ENCODE assay signal across 20 cellular contexts in genomic region chr9:12771891-12772290, GRCh38. TPM values are rescaled to one million over a fixed set of nuclear protein-coding genes. Genes with fewer than 3 reads are reported as not detected.
A peak's percentile ranks its signal among the peaks of the same experiment; 100 is the strongest.
DNase-seq lines count a peak whose midpoint lies in the region; TF ChIP-seq lines count a peak whose summit lies in the region.
"Had no signal": no experiment of that assay in that cellular context is flagged by ENCODE, and none has a peak within 500 bp of the region (broad histone marks: within the 10 kb centered on the region; RNA-seq: fewer than 3 reads in every experiment).

No MANE protein-coding gene starts in this region.

- H3F3A ChIP-seq in smooth muscle cell (ENCODE audit: low read depth): peaks cover 5% of the 10 kb centered on the region

- H3K27ac ChIP-seq in smooth muscle cell (ENCODE audit: low read depth): peak overlapping the region; percentile 50
- H3K27ac ChIP-seq in sigmoid colon: no peak overlapping the region
- H3K27ac ChIP-seq in OCI-LY7 (ENCODE audit: low read depth, low read length, poor library complexity, severe bottlenecking): no peak overlapping the region
- H3K27ac ChIP-seq: HL-60, left ventricle myocardium inferior, spleen, tibial nerve had no signal

- POLR2A ChIA-PET in OCI-LY7 (lab: Charles Lee): interaction anchor here (1.2 kb wide), 2 partner anchors 26 to 34 kb away, joined by 3 to 4 read pairs; no protein-coding TSS in a partner anchor

- no peaks in the 10 kb centered on the region for H3K9me2 ChIP-seq in OCI-LY7 (ENCODE audit: insufficient read depth, low read length)

- TF ChIP-seq POLR2A in sigmoid colon (IDR thresholded peaks at IDR 0.05): no peak

- H3K79me2 ChIP-seq in smooth muscle cell (ENCODE audit: low read depth) (peaks cover 2% of the 10 kb centered on the region), OCI-LY7 (ENCODE audit: insufficient read depth, low read depth, low read length) (no peaks in the 10 kb centered on the region)

- TF ChIP-seq CTCF in astrocyte of the spinal cord (IDR thresholded peaks at IDR 0.05; ENCODE audit: low read depth, low read length) (no peak), smooth muscle cell (IDR thresholded peaks at IDR 0.05; ENCODE audit: borderline replicate concordance, insufficient read depth, poor library complexity, severe bottlenecking) (no peak), sigmoid colon (IDR thresholded peaks at IDR 0.05) (no peak), OCI-LY7 (conservative IDR thresholded peaks at IDR 0.05; ENCODE audit: low read length) (no peak)

- no peaks in the 10 kb centered on the region for H3K36me3 ChIP-seq in smooth muscle cell (ENCODE audit: low read depth)
- no peaks in the 10 kb centered on the region for H3K36me3 ChIP-seq in sigmoid colon
- no peaks in the 10 kb centered on the region for H3K36me3 ChIP-seq in OCI-LY7 (ENCODE audit: insufficient read depth, low read length)
- H3K36me3 ChIP-seq: left ventricle myocardium inferior, spleen, tibial nerve had no signal

- intact Hi-C loops in sigmoid colon (cut with DNase I): no loop called here
- intact Hi-C loops in OCI-LY7 (cut with micrococcal nuclease; ENCODE audit: unreplicated experiment): no loop called here

- no peak overlapping the region for H3K4me3 ChIP-seq in astrocyte of the spinal cord (ENCODE audit: low read depth, low read length)
- H3K4me3 ChIP-seq in smooth muscle cell: no peak overlapping the region
- H3K4me3 ChIP-seq in sigmoid colon: no peak overlapping the region
- no peak overlapping the region for H3K4me3 ChIP-seq in OCI-LY7 (ENCODE audit: low read depth, low read length, poor library complexity, severe bottlenecking)
- H3K4me3 ChIP-seq: left ventricle myocardium inferior, spleen, tibial nerve had no signal

- H4K20me1 ChIP-seq in smooth muscle cell (ENCODE audit: low read depth) (no peaks in the 10 kb centered on the region), OCI-LY7 (ENCODE audit: insufficient read depth, low read length) (no peaks in the 10 kb centered on the region)

- in situ Hi-C loops in astrocyte of the spinal cord (cut with HindIII; ENCODE audit: low sequenced_read_pairs): no loop called here

- H2AFZ ChIP-seq in smooth muscle cell (ENCODE audit: low read depth) (peak overlapping the region; percentile 56), OCI-LY7 (ENCODE audit: low read length) (no peak overlapping the region)

- CTCF ChIA-PET in OCI-LY7 (lab: Charles Lee; ENCODE audit: unreplicated experiment): no interaction called here

- WGBS in smooth muscle cell (ENCODE audit: low lambda C conversion rate): 38% methylated on average over 3 of the region's 3 CpGs
- WGBS in sigmoid colon, 2 donors: 56 to 84% methylated on average over 3 of the region's 3 CpGs

- H3K4me2 ChIP-seq in smooth muscle cell (no peak overlapping the region), OCI-LY7 (ENCODE audit: low read length) (no peak overlapping the region)

- H3K4me1 ChIP-seq in smooth muscle cell (ENCODE audit: low read depth) (peaks cover 2% of the 10 kb centered on the region), sigmoid colon (peaks cover 0 to 7% (median under 1%) of the 10 kb centered on the region in 4 donors), OCI-LY7 (ENCODE audit: insufficient read depth, low read length, poor library complexity, severe bottlenecking) (no peaks in the 10 kb centered on the region)

- no peak overlapping the region for H3K9ac ChIP-seq in smooth muscle cell (ENCODE audit: low read depth)

- BruUV-seq in OCI-LY7 (replicated peaks; lab: Mats Ljungman, UMichigan): no TSS peak

- H3K27me3 ChIP-seq in smooth muscle cell (ENCODE audit: low read depth) (no peaks in the 10 kb centered on the region), sigmoid colon (no peaks in the 10 kb centered on the region)
- H3K27me3 ChIP-seq: tibial nerve had no signal

- no peaks in the 10 kb centered on the region for H3K9me3 ChIP-seq in smooth muscle cell (replicated peaks; ENCODE audit: low read depth)
- no peaks in the 10 kb centered on the region for H3K9me3 ChIP-seq in sigmoid colon
- no peaks in the 10 kb centered on the region for H3K9me3 ChIP-seq in OCI-LY7 (ENCODE audit: low read length)
- H3K9me3 ChIP-seq: left ventricle myocardium inferior, spleen, tibial nerve had no signal

- DNase-seq in HCEC 1CT (peak; percentile 64), astrocyte of the spinal cord (ENCODE audit: low read depth, low spot score) (peak; percentile 44), foreskin melanocyte (peak; percentile 49), smooth muscle cell (lab: John Stamatoyannopoulos, UW; ENCODE audit: unreplicated experiment) (no peak), C1 segment of cervical spinal cord (lab: John Stamatoyannopoulos, UW) (no peak), sigmoid colon (no peak), OCI-LY7 (ENCODE audit: low spot score) (no peak)
- DNase-seq: cortex of kidney, DMS79, KBM-7, left ventricle myocardium inferior, NCI-H1105 treated with DMSO at 0.1 percent for 48 hours, posterior cingulate gyrus, SHP77 treated with DMSO at 0.1 percent for 48 hours, spleen had no signal

- no peak for TF ChIP-seq EP300 in sigmoid colon (IDR thresholded peaks at IDR 0.05)

RNA-seq across cellular contexts. Expression of gene LURAP1L, which starts 2.9 kb away (rescaled TPM):
- total RNA-seq in smooth muscle cell (24.6 and 27.6 TPM in 2 replicates), sigmoid colon (10 to 100 TPM; 17.8 to 29.3 (median 24.5) TPM), OCI-LY7 (2022) (not detected in 2 replicates)
- polyA plus RNA-seq in smooth muscle cell (22.8 and 25.5 TPM in 2 replicates), sigmoid colon (10 to 100 TPM; 16.2 to 38.4 (median 20.3) TPM)
- total RNA-seq in OCI-LY7 (2014; rRNA removed; shearing (Covaris generic)): not detected in 2 replicates
- total RNA-seq: activated T-helper 2 cell treated with anti-CD3 and anti-CD28 coated beads, Interferon-gamma antibody, Interleukin-2, Interleukin-4, amounts not matched to agents 10 μg/mL and 5 μg/mL and 100 μg/mL, durations not matched to agents 14 hours and 24 hours and 36 hours; T-helper 1 cell treated with Interleukin-12 subunit alpha and Interleukin-12 subunit beta and Interleukin-4 antibody, amounts not matched to agents 30 ng/mL and 1 ng/mL, for 36 hours had no signal
- polyA plus RNA-seq: CD14-positive monocyte had no signal

Comparison
In these comparisons a context has a peak if more than half of its experiments do, and no peak if none do; other contexts are left out.
1. DNase-seq: peak in HCEC 1CT (single experiment), astrocyte of the spinal cord (single experiment) and foreskin melanocyte (single experiment); none in smooth muscle cell (single experiment), C1 segment of cervical spinal cord (0 of 14), sigmoid colon (single experiment) and OCI-LY7 (single experiment).
2. RNA of gene LURAP1L, which starts 2.9 kb away (total RNA-seq): 24.6 to 27.6 TPM in smooth muscle cell and 17.8 to 29.3 TPM in sigmoid colon; not detected in OCI-LY7; every median in the first group is over 10 times any median in the second.